Comparison of ENCODE assay signal across 28 cellular contexts in the genomic region with DNA sequence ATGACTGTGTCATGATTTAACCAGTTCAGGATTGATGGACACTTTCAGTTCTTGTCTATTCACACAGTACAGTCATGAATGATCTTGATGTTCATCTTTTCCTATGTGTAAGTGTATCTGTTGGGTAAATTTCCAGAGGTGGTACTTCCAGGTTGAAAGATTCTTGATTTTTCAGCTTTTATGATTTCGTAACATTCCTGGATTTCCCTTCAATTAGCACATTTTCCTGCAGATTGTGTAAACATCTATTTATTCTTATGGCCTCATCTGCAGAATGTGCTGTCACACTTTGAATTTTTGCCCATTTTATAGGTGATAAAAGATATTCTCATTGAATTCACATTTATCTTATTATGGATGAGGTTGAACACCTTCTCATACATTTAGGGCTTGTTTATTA.
"Had no signal": no experiment of that assay in that cellular context is flagged by ENCODE, and none has a peak within 500 bp of the region (broad histone marks: within the 10 kb centered on the region; RNA-seq: fewer than 3 reads in every experiment).

No MANE protein-coding gene starts in this region.

- H3K27me3 Mint-ChIP-seq: progenitor cell of endocrine pancreas had no signal

- H3K36me3 ChIP-seq: neural progenitor cell, ovary, right lobe of liver, sigmoid colon, stomach, thoracic aorta, thyroid gland, tibial nerve, upper lobe of left lung, vagina had no signal

- H3K27ac Mint-ChIP-seq: neural progenitor cell; progenitor cell of endocrine pancreas; stimulated activated effector memory CD8-positive, alpha-beta T cell treated with anti-CD3 and anti-CD28 coated beads, Interleukin-12 subunit alpha, Interleukin-12 subunit beta, amount 100 ng/mL, for 72 hours; stimulated activated naive B cell treated with anti-CD40 and anti-IgM and Interleukin-4, amounts not matched to agents 10 μg/mL and 1 μg/mL and 100 μg/mL, for 72 hours; stimulated activated naive CD8-positive, alpha-beta T cell treated with anti-CD3 and anti-CD28 coated beads, Interleukin-15, Interleukin-2, amounts not matched to agents 100 ng/mL and 50 ng/mL, for 24 hours had no signal

- H2AFZ ChIP-seq: neural progenitor cell, parathyroid adenoma had no signal

- FAIRE-seq: small intestine, urothelium cell line had no signal

- H3K79me2 ChIP-seq: parathyroid adenoma had no signal

- H3K9me3 ChIP-seq: ovary, psoas muscle, right lobe of liver, sigmoid colon, stomach, thoracic aorta, thyroid gland, tibial nerve, upper lobe of left lung, vagina had no signal

- H3K36me3 Mint-ChIP-seq: neural progenitor cell; stimulated activated effector memory CD8-positive, alpha-beta T cell treated with anti-CD3 and anti-CD28 coated beads, Interleukin-12 subunit alpha, Interleukin-12 subunit beta, amount 100 ng/mL, for 72 hours; stimulated activated naive B cell treated with anti-CD40 and anti-IgM and Interleukin-4, amounts not matched to agents 10 μg/mL and 1 μg/mL and 100 μg/mL, for 72 hours had no signal

- H3K4me2 ChIP-seq: neural progenitor cell had no signal

- DNase-seq: occipital lobe; ovary; posterior cingulate gyrus; psoas muscle; right cardiac atrium; right lobe of liver; sigmoid colon; small intestine; stimulated activated CD4-positive, alpha-beta T cell treated with anti-CD3 and anti-CD28 coated beads, Interleukin-15, amount 100 ng/mL, for 24 hours; stimulated activated CD4-positive, alpha-beta T cell treated with anti-CD3 and anti-CD28 coated beads, Interleukin-2, amount 100 ng/mL, for 24 hours; stimulated activated CD4-positive, alpha-beta T cell treated with anti-CD3 and anti-CD28 coated beads, Interleukin-2, amount 100 ng/mL, for 48 hours; stimulated activated CD4-positive, alpha-beta T cell treated with anti-CD3 and anti-CD28 coated beads, Interleukin-4, amount 100 ng/mL, for 24 hours; stimulated activated naive B cell treated with anti-CD40 and anti-IgM and Interleukin-4, amounts not matched to agents 10 μg/mL and 1 μg/mL and 100 μg/mL, for 72 hours; stimulated activated naive CD4-positive, alpha-beta T cell treated with Interleukin-2 at 50 U/mL for 16 hours; stomach; thyroid gland; trophoblast cell; upper lobe of left lung had no signal

- H3K4me1 ChIP-seq: neural progenitor cell, parathyroid adenoma, psoas muscle, right lobe of liver, thyroid gland, tibial nerve, upper lobe of left lung had no signal

- ATAC-seq: psoas muscle; right cardiac atrium; stimulated activated effector memory CD8-positive, alpha-beta T cell treated with anti-CD3 and anti-CD28 coated beads, Interleukin-12 subunit alpha, Interleukin-12 subunit beta, amount 100 ng/mL, for 72 hours; stimulated activated naive B cell treated with anti-CD40 and anti-IgM and Interleukin-4, amounts not matched to agents 10 μg/mL and 1 μg/mL and 100 μg/mL, for 72 hours had no signal

- H3K9ac ChIP-seq: neural progenitor cell, parathyroid adenoma had no signal

- H3K27ac ChIP-seq: neural progenitor cell, ovary, parathyroid adenoma, psoas muscle, right lobe of liver, sigmoid colon, stomach, thoracic aorta, thyroid gland, tibial nerve, upper lobe of left lung, vagina had no signal

- H3K4me3 Mint-ChIP-seq: nephron; neural progenitor cell; stimulated activated effector memory CD8-positive, alpha-beta T cell treated with anti-CD3 and anti-CD28 coated beads, Interleukin-12 subunit alpha, Interleukin-12 subunit beta, amount 100 ng/mL, for 72 hours; stimulated activated naive B cell treated with anti-CD40 and anti-IgM and Interleukin-4, amounts not matched to agents 10 μg/mL and 1 μg/mL and 100 μg/mL, for 72 hours; stimulated activated naive CD8-positive, alpha-beta T cell treated with anti-CD3 and anti-CD28 coated beads, Interleukin-15, Interleukin-2, amounts not matched to agents 100 ng/mL and 50 ng/mL, for 24 hours had no signal

- H3K27me3 ChIP-seq: neural progenitor cell, ovary, right lobe of liver, sigmoid colon, stomach, thyroid gland, tibial nerve, upper lobe of left lung, vagina had no signal

- H3K9me3 Mint-ChIP-seq: nephron; neural progenitor cell; stimulated activated effector memory CD8-positive, alpha-beta T cell treated with anti-CD3 and anti-CD28 coated beads, Interleukin-12 subunit alpha, Interleukin-12 subunit beta, amount 100 ng/mL, for 72 hours; stimulated activated naive B cell treated with anti-CD40 and anti-IgM and Interleukin-4, amounts not matched to agents 10 μg/mL and 1 μg/mL and 100 μg/mL, for 72 hours; stimulated activated naive CD8-positive, alpha-beta T cell treated with anti-CD3 and anti-CD28 coated beads, Interleukin-15, Interleukin-2, amounts not matched to agents 100 ng/mL and 50 ng/mL, for 24 hours had no signal

- H3K4me1 Mint-ChIP-seq: stimulated activated effector memory CD8-positive, alpha-beta T cell treated with anti-CD3 and anti-CD28 coated beads, Interleukin-12 subunit alpha, Interleukin-12 subunit beta, amount 100 ng/mL, for 72 hours; stimulated activated naive B cell treated with anti-CD40 and anti-IgM and Interleukin-4, amounts not matched to agents 10 μg/mL and 1 μg/mL and 100 μg/mL, for 72 hours had no signal

- H3K4me3 ChIP-seq: neural progenitor cell, ovary, psoas muscle, right lobe of liver, sigmoid colon, stomach, thoracic aorta, thyroid gland, tibial nerve, upper lobe of left lung, vagina had no signal
